ENCODE assay signal across 3 cellular contexts in genomic region chr11:47184711-47185304, GRCh38.
A peak's percentile ranks its signal among the peaks of the same experiment; 100 is the strongest.
TF ChIP-seq lines count a peak whose summit lies in the region.

No MANE protein-coding gene starts in this region.

TF ChIP-seq in SK-N-SH, 30 proteins besides CTCF, POLR2A, EP300 and RAD21 (continued from another document):
- no peak for TF ChIP-seq TAF1 (IDR thresholded peaks at IDR 0.05; ENCODE audit: borderline replicate concordance, low read depth, low read length)
- TF ChIP-seq, protein P1, sequence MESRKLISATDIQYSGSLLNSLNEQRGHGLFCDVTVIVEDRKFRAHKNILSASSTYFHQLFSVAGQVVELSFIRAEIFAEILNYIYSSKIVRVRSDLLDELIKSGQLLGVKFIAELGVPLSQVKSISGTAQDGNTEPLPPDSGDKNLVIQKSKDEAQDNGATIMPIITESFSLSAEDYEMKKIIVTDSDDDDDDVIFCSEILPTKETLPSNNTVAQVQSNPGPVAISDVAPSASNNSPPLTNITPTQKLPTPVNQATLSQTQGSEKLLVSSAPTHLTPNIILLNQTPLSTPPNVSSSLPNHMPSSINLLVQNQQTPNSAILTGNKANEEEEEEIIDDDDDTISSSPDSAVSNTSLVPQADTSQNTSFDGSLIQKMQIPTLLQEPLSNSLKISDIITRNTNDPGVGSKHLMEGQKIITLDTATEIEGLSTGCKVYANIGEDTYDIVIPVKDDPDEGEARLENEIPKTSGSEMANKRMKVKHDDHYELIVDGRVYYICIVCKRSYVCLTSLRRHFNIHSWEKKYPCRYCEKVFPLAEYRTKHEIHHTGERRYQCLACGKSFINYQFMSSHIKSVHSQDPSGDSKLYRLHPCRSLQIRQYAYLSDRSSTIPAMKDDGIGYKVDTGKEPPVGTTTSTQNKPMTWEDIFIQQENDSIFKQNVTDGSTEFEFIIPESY (IDR thresholded peaks at IDR 0.05; ENCODE audit: borderline replicate concordance, low read depth) = no peak
- TF ChIP-seq YY1 (IDR thresholded peaks at IDR 0.05; ENCODE audit: low read depth) = no peak
- no peak for TF ChIP-seq JUND (IDR thresholded peaks at IDR 0.05)
- no peak for TF ChIP-seq FOXJ3 (CRISPR knock-in tag; IDR thresholded peaks at IDR 0.05)
- TF ChIP-seq MXI1 (IDR thresholded peaks at IDR 0.05; ENCODE audit: low read depth, low read length) = no peak
- TF ChIP-seq EZH2phosphoT487 (IDR thresholded peaks at IDR 0.05; ENCODE audit: borderline replicate concordance, low read depth) = no peak
- TF ChIP-seq GATA2 (CRISPR knock-in tag; IDR thresholded peaks at IDR 0.05) = no peak
- TF ChIP-seq NFIC (IDR thresholded peaks at IDR 0.05; ENCODE audit: borderline replicate concordance) = no peak
- no peak for TF ChIP-seq RXRA (IDR thresholded peaks at IDR 0.05; ENCODE audit: borderline replicate concordance, low read depth)
- no peak for TF ChIP-seq FOSL2 (IDR thresholded peaks at IDR 0.05; ENCODE audit: borderline replicate concordance, low read depth)
- no peak for TF ChIP-seq PBX3 (IDR thresholded peaks at IDR 0.05)
- no peak for TF ChIP-seq GABPA (IDR thresholded peaks at IDR 0.05; ENCODE audit: low read depth)
- no peak for TF ChIP-seq CHD2 (IDR thresholded peaks at IDR 0.05; ENCODE audit: low read length, partially characterized antibody)

TF ChIP-seq in SK-N-SH treated with all-trans-retinoic acid at 6 μM for 48 hours, 23 proteins besides CTCF, POLR2A, EP300 and RAD21 (continued from another document):
- TF ChIP-seq ESRRG (CRISPR knock-in tag; IDR thresholded peaks at IDR 0.05) (no peak), ISL1 (CRISPR knock-in tag; IDR thresholded peaks at IDR 0.05) (no peak), CSDC2 (CRISPR knock-in tag; IDR thresholded peaks at IDR 0.05) (no peak), ZNF70 (CRISPR knock-in tag; IDR thresholded peaks at IDR 0.05) (no peak), SNAI2 (CRISPR knock-in tag; IDR thresholded peaks at IDR 0.05) (no peak), ZC3H10 (CRISPR knock-in tag; IDR thresholded peaks at IDR 0.05) (no peak), TSHZ2 (CRISPR knock-in tag; IDR thresholded peaks at IDR 0.05) (no peak), ZFP30 (CRISPR knock-in tag; IDR thresholded peaks at IDR 0.05) (no peak), PPARA (CRISPR knock-in tag; IDR thresholded peaks at IDR 0.05; ENCODE audit: borderline replicate concordance) (no peak), ZFP3 (CRISPR knock-in tag; IDR thresholded peaks at IDR 0.05) (no peak), BACH2 (CRISPR knock-in tag; IDR thresholded peaks at IDR 0.05; ENCODE audit: borderline replicate concordance) (no peak), RARB (CRISPR knock-in tag; IDR thresholded peaks at IDR 0.05) (no peak), GLIS3 (CRISPR knock-in tag; IDR thresholded peaks at IDR 0.05) (no peak), ZNF565 (CRISPR knock-in tag; conservative IDR thresholded peaks at IDR 0.05; ENCODE audit: low read depth) (no peak)
- TF ChIP-seq, protein P2, sequence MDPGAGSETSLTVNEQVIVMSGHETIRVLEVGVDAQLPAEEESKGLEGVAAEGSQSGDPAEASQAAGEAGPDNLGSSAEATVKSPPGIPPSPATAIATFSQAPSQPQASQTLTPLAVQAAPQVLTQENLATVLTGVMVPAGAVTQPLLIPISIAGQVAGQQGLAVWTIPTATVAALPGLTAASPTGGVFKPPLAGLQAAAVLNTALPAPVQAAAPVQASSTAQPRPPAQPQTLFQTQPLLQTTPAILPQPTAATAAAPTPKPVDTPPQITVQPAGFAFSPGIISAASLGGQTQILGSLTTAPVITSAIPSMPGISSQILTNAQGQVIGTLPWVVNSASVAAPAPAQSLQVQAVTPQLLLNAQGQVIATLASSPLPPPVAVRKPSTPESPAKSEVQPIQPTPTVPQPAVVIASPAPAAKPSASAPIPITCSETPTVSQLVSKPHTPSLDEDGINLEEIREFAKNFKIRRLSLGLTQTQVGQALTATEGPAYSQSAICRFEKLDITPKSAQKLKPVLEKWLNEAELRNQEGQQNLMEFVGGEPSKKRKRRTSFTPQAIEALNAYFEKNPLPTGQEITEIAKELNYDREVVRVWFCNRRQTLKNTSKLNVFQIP (CRISPR knock-in tag; IDR thresholded peaks at IDR 0.05; ENCODE audit: borderline replicate concordance, low read depth) = no peak
- TF ChIP-seq, protein P3, sequence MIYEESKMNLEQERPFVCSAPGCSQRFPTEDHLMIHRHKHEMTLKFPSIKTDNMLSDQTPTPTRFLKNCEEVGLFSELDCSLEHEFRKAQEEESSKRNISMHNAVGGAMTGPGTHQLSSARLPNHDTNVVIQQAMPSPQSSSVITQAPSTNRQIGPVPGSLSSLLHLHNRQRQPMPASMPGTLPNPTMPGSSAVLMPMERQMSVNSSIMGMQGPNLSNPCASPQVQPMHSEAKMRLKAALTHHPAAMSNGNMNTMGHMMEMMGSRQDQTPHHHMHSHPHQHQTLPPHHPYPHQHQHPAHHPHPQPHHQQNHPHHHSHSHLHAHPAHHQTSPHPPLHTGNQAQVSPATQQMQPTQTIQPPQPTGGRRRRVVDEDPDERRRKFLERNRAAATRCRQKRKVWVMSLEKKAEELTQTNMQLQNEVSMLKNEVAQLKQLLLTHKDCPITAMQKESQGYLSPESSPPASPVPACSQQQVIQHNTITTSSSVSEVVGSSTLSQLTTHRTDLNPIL (CRISPR knock-in tag; IDR thresholded peaks at IDR 0.05; ENCODE audit: low read depth) = no peak
- TF ChIP-seq, protein P4, sequence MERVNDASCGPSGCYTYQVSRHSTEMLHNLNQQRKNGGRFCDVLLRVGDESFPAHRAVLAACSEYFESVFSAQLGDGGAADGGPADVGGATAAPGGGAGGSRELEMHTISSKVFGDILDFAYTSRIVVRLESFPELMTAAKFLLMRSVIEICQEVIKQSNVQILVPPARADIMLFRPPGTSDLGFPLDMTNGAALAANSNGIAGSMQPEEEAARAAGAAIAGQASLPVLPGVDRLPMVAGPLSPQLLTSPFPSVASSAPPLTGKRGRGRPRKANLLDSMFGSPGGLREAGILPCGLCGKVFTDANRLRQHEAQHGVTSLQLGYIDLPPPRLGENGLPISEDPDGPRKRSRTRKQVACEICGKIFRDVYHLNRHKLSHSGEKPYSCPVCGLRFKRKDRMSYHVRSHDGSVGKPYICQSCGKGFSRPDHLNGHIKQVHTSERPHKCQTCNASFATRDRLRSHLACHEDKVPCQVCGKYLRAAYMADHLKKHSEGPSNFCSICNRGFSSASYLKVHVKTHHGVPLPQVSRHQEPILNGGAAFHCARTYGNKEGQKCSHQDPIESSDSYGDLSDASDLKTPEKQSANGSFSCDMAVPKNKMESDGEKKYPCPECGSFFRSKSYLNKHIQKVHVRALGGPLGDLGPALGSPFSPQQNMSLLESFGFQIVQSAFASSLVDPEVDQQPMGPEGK (CRISPR knock-in tag; IDR thresholded peaks at IDR 0.05; ENCODE audit: borderline replicate concordance) = no peak

TF ChIP-seq in liver, 16 proteins besides CTCF, POLR2A, EP300 and RAD21:
- TF ChIP-seq, protein P1 (IDR thresholded peaks at IDR 0.05) = no peak
- TF ChIP-seq EGR1 (IDR thresholded peaks at IDR 0.05; ENCODE audit: low read depth in 2 of 2) (no peak), FOXA2 (IDR thresholded peaks at IDR 0.05) (peak; percentile 12), MAX (IDR thresholded peaks at IDR 0.05) (no peak), JUND (IDR thresholded peaks at IDR 0.05) (no peak), RXRA (IDR thresholded peaks at IDR 0.05) (peak; percentile 31 to 52), HNF4A (conservative IDR thresholded peaks at IDR 0.05) (peak; percentile 10 to 37), NR2F2 (IDR thresholded peaks at IDR 0.05) (no peak)
TF ChIP-seq in liver: peak in this region for 3.
